Comparison of ENCODE assay signal across 8 cellular contexts in genomic region chr3:165185707-165186327, GRCh38. TPM values are rescaled to one million over a fixed set of nuclear protein-coding genes. Genes with fewer than 3 reads are reported as not detected.
A peak's percentile ranks its signal among the peaks of the same experiment; 100 is the strongest.
DNase-seq lines count a peak whose midpoint lies in the region; ATAC-seq and TF ChIP-seq lines count a peak whose summit lies in the region.

No MANE protein-coding gene starts in this region.

- ATAC-seq in GM21619 (IDR thresholded peaks at IDR 0.05; ENCODE audit: unreplicated experiment) = peak; percentile 97

- no peaks in the 10 kb centered on the region for H3K4me1 Mint-ChIP-seq in activated naive CD4-positive, alpha-beta T cell treated with anti-CD3 and anti-CD28 coated beads, Interleukin-2, amount 10 ng/mL, durations not matched to agents 7 days and 5 days

- H3K27ac Mint-ChIP-seq in activated naive CD4-positive, alpha-beta T cell treated with anti-CD3 and anti-CD28 coated beads, Interleukin-2, amount 10 ng/mL, durations not matched to agents 7 days and 5 days = no peak overlapping the region

- intact Hi-C loops in ascending aorta (cut with DNase I) = no loop called here

- no peaks in the 10 kb centered on the region for H3K27me3 ChIP-seq in ascending aorta

- H3K36me3 ChIP-seq in ascending aorta = no peaks in the 10 kb centered on the region

- no peak overlapping the region for H3K4me3 ChIP-seq in ascending aorta

- H3K9me3 Mint-ChIP-seq in activated naive CD4-positive, alpha-beta T cell treated with anti-CD3 and anti-CD28 coated beads, Interleukin-2, amount 10 ng/mL, durations not matched to agents 7 days and 5 days = no peaks in the 10 kb centered on the region

- no peaks in the 10 kb centered on the region for H3K9me3 ChIP-seq in ascending aorta

- H3K4me3 Mint-ChIP-seq in activated naive CD4-positive, alpha-beta T cell treated with anti-CD3 and anti-CD28 coated beads, Interleukin-2, amount 10 ng/mL, durations not matched to agents 7 days and 5 days = no peak overlapping the region

- no peaks in the 10 kb centered on the region for H3K27me3 Mint-ChIP-seq in activated naive CD4-positive, alpha-beta T cell treated with anti-CD3 and anti-CD28 coated beads, Interleukin-2, amount 10 ng/mL, durations not matched to agents 7 days and 5 days

- TF ChIP-seq CTCF in ascending aorta (IDR thresholded peaks at IDR 0.05) = peak in 2 of 3 experiments; percentile 50 to 77

- CTCF ChIA-PET in activated naive CD4-positive, alpha-beta T cell treated with anti-CD3 and anti-CD28 coated beads, Interleukin-2, amount 10 ng/mL, durations not matched to agents 7 days and 5 days (lab: Charles Lee) = no interaction called here

- H3K36me3 Mint-ChIP-seq in activated naive CD4-positive, alpha-beta T cell treated with anti-CD3 and anti-CD28 coated beads, Interleukin-2, amount 10 ng/mL, durations not matched to agents 7 days and 5 days = no peaks in the 10 kb centered on the region

- peak; percentile 37 for DNase-seq in activated naive CD4-positive, alpha-beta T cell treated with anti-CD3 and anti-CD28 coated beads, Interleukin-2, amount 10 ng/mL, durations not matched to agents 7 days and 5 days
- DNase-seq in activated naive CD4-positive, alpha-beta T cell treated with anti-CD3 and anti-CD28 coated beads, Interleukin-2, amount 50 U/mL, for 16 hours = no peak
- peak; percentile 33 for DNase-seq in HS-27A (ENCODE audit: low read depth)
- peak; percentile 86 for DNase-seq in NCI-H748 treated with DMSO at 0.1 percent for 48 hours (lab: John Stamatoyannopoulos, UW)
- no peak for DNase-seq in ascending aorta (ENCODE audit: low spot score in 2 of 2)
- DNase-seq in iPS-NIHi7 (ENCODE audit: extremely low spot score) = peak; percentile 67
- DNase-seq in stimulated activated CD4-positive, alpha-beta T cell treated with anti-CD3 and anti-CD28 coated beads, Interleukin-4, amount 100 ng/mL, for 24 hours = peak; percentile 30

- no peaks in the 10 kb centered on the region for H3K4me1 ChIP-seq in ascending aorta

- no peak overlapping the region for H3K27ac ChIP-seq in ascending aorta

RNA-seq across cellular contexts. Expression of gene SLITRK3, which starts 10.4 kb away (rescaled TPM):
- total RNA-seq in ascending aorta = not detected

Comparison
In these comparisons a context has a peak if more than half of its experiments do, and no peak if none do; other contexts are left out.
1. DNase-seq: peak in activated naive CD4-positive, alpha-beta T cell treated with anti-CD3 and anti-CD28 coated beads, Interleukin-2, amount 10 ng/mL, durations not matched to agents 7 days and 5 days (single experiment), HS-27A (single experiment), NCI-H748 treated with DMSO at 0.1 percent for 48 hours (single experiment), iPS-NIHi7 (single experiment) and stimulated activated CD4-positive, alpha-beta T cell treated with anti-CD3 and anti-CD28 coated beads, Interleukin-4, amount 100 ng/mL, for 24 hours (single experiment); none in activated naive CD4-positive, alpha-beta T cell treated with anti-CD3 and anti-CD28 coated beads, Interleukin-2, amount 50 U/mL, for 16 hours (single experiment) and ascending aorta (0 of 2).